In genomic region chr16:20928774-20929411, GRCh38 we compare ENCODE assay signal across 1 cellular context.
TF ChIP-seq lines count a peak whose summit lies in the region.

No MANE protein-coding gene starts in this region.

TF ChIP-seq in K562, 482 proteins besides CTCF, POLR2A, EP300 and RAD21:
- TF ChIP-seq FOSL1 (tag; conservative IDR thresholded peaks at IDR 0.05) (no peak), HDAC2 (IDR thresholded peaks at IDR 0.05) (no peak), NR3C1 (CRISPR knock-in tag; IDR thresholded peaks at IDR 0.05) (no peak), JUND (IDR thresholded peaks at IDR 0.05; ENCODE audit: borderline replicate concordance, low read depth, low read length) (no peak), JUND (tag; IDR thresholded peaks at IDR 0.05; ENCODE audit: borderline replicate concordance, low read depth, low read length) (no peak), NBN (IDR thresholded peaks at IDR 0.05; ENCODE audit: low read depth) (no peak), ZNF311 (CRISPR knock-in tag; IDR thresholded peaks at IDR 0.05) (no peak), KLF1 (tag; IDR thresholded peaks at IDR 0.05) (no peak), ZNF146 (CRISPR knock-in tag; IDR thresholded peaks at IDR 0.05; ENCODE audit: unreplicated experiment) (no peak), ZNF583 (CRISPR knock-in tag; IDR thresholded peaks at IDR 0.05) (no peak), NFATC3 (IDR thresholded peaks at IDR 0.05) (no peak), ELF4 (CRISPR knock-in tag; IDR thresholded peaks at IDR 0.05) (no peak), BCL6 (CRISPR knock-in tag; IDR thresholded peaks at IDR 0.05) (no peak), EP400 (IDR thresholded peaks at IDR 0.05) (no peak), CHD2 (IDR thresholded peaks at IDR 0.05; ENCODE audit: low read depth, low read length) (no peak)
- TF ChIP-seq, protein P1, sequence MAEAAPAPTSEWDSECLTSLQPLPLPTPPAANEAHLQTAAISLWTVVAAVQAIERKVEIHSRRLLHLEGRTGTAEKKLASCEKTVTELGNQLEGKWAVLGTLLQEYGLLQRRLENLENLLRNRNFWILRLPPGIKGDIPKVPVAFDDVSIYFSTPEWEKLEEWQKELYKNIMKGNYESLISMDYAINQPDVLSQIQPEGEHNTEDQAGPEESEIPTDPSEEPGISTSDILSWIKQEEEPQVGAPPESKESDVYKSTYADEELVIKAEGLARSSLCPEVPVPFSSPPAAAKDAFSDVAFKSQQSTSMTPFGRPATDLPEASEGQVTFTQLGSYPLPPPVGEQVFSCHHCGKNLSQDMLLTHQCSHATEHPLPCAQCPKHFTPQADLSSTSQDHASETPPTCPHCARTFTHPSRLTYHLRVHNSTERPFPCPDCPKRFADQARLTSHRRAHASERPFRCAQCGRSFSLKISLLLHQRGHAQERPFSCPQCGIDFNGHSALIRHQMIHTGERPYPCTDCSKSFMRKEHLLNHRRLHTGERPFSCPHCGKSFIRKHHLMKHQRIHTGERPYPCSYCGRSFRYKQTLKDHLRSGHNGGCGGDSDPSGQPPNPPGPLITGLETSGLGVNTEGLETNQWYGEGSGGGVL (CRISPR knock-in tag; IDR thresholded peaks at IDR 0.05): no peak
